Comparison of ENCODE assay signal across 36 cellular contexts in the genomic region with DNA sequence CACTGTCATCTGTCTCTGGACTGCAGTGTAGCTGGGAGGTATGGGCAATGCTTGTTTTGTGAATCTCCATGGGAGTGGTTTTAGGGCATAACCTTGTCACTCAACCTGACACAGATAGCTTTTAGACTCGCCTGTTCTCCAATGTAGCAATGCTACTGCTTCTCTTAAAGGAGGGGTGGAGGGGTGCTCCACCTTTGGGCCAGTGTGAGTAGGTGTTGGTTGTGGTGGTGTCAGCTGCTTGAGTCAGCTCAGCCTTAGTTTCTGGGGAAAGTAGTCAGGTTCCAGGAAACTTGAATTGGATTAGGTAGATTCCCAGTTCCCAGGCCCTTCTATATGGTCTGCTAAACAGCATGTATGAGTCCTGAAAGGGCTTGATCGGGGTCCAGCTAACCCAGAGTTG.
"Had no signal": no experiment of that assay in that cellular context is flagged by ENCODE, and none has a peak within 500 bp of the region (broad histone marks: within the 10 kb centered on the region; RNA-seq: fewer than 3 reads in every experiment).

No MANE protein-coding gene starts in this region.

- H3K36me3 ChIP-seq: adrenal gland, ascending aorta, brain microvascular endothelial cell, breast epithelium had no signal

- H3K9me3 ChIP-seq: adrenal gland, ascending aorta, body of pancreas, breast epithelium had no signal

- H3K4me3 Mint-ChIP-seq: activated CD4-positive, alpha-beta memory T cell treated with anti-CD3 and anti-CD28 coated beads, Interleukin-2, amount 10 ng/mL, durations not matched to agents 7 days and 5 days; activated CD4-positive, alpha-beta T cell treated with anti-CD3 and anti-CD28 coated beads for 36 hours; activated CD4-positive, alpha-beta T cell treated with anti-CD3 and anti-CD28 coated beads, Interleukin-2, amount 10 ng/mL, durations not matched to agents 7 days and 5 days; activated naive CD4-positive, alpha-beta T cell treated with anti-CD3 and anti-CD28 coated beads for 36 hours; activated naive CD8-positive, alpha-beta T cell treated with anti-CD3 and anti-CD28 coated beads for 36 hours; activated T-cell treated with anti-CD3 and anti-CD28 coated beads, Interleukin-2, amount 50 U/mL, for 4 hours; activated T-cell treated with anti-CD3 and anti-CD28 coated beads, Interleukin-2, amount 50 U/mL, for 72 hours; activated T-helper 1 cell treated with anti-CD3 and anti-CD28 coated beads, Interleukin-12 subunit alpha, Interleukin-12 subunit beta, Interleukin-2, Interleukin-4 antibody, amounts not matched to agents 30 ng/mL and 10 ng/mL and 1 ng/mL, durations not matched to agents 14 hours and 24 hours and 36 hours; activated T-helper 17 cell treated with anti-CD3 and anti-CD28 coated beads, Interleukin-2, amount 50 U/mL, for 72 hours; T-helper 1 cell treated with Interleukin-12 subunit alpha and Interleukin-12 subunit beta and Interleukin-4 antibody, amounts not matched to agents 30 μg/mL and 1 μg/mL, for 36 hours; T-helper 2 cell treated with Interferon-gamma antibody and Interleukin-4, amounts not matched to agents 5 μg/mL and 100 μg/mL, for 36 hours had no signal

- DNase-seq: activated CD4-positive, alpha-beta memory T cell treated with anti-CD3 and anti-CD28 coated beads, Interleukin-2, amount 10 ng/mL, durations not matched to agents 7 days and 5 days; activated CD4-positive, alpha-beta T cell treated with anti-CD3 and anti-CD28 coated beads for 1 hour; activated CD4-positive, alpha-beta T cell treated with anti-CD3 and anti-CD28 coated beads for 36 hours; activated CD4-positive, alpha-beta T cell treated with anti-CD3 and anti-CD28 coated beads for 48 hours; activated CD4-positive, alpha-beta T cell treated with anti-CD3 and anti-CD28 coated beads, Interleukin-2, amount 10 ng/mL, durations not matched to agents 7 days and 5 days; activated CD4-positive, alpha-beta T cell treated with anti-CD3 and anti-CD28 coated beads, Interleukin-2, amount 50 U/mL, for 48 hours; activated CD4-positive, CD25-positive, alpha-beta regulatory T cell; activated CD8-positive, alpha-beta memory T cell treated with anti-CD3 and anti-CD28 coated beads, Interleukin-2, amount 50 U/mL, for 4 hours; activated effector memory CD4-positive, alpha-beta T cell treated with anti-CD3 and anti-CD28 coated beads, Interleukin-2, amount 50 U/mL, for 16 hours; activated gamma-delta T cell treated with Interleukin-2 at 50 U/mL for 16 hours; activated naive CD4-positive, alpha-beta T cell; activated naive CD4-positive, alpha-beta T cell treated with anti-CD3 and anti-CD28 coated beads for 36 hours; activated naive CD4-positive, alpha-beta T cell treated with anti-CD3 and anti-CD28 coated beads, Interleukin-2, amount 50 U/mL, for 16 hours; activated naive CD8-positive, alpha-beta T cell treated with anti-CD3 and anti-CD28 coated beads for 36 hours; activated T-cell treated with anti-CD3 and anti-CD28 coated beads for 4 hours; activated T-cell treated with anti-CD3 and anti-CD28 coated beads, Interleukin-2, amount 50 U/mL, for 1 hour; activated T-cell treated with anti-CD3 and anti-CD28 coated beads, Interleukin-2, amount 50 U/mL, for 4 hours; activated T-cell treated with anti-CD3 and anti-CD28 coated beads, Interleukin-2, amount 50 U/mL, for 72 hours; adrenal gland; amniotic stem cell; body of pancreas; brain microvascular endothelial cell; central memory CD4-positive, alpha-beta T cell; T-helper 1 cell; T-helper 2 cell; T-helper 9 cell had no signal

- H3K4me1 Mint-ChIP-seq: activated CD4-positive, alpha-beta memory T cell treated with anti-CD3 and anti-CD28 coated beads, Interleukin-2, amount 10 ng/mL, durations not matched to agents 7 days and 5 days; activated CD4-positive, alpha-beta T cell treated with anti-CD3 and anti-CD28 coated beads for 36 hours; activated CD4-positive, alpha-beta T cell treated with anti-CD3 and anti-CD28 coated beads, Interleukin-2, amount 10 ng/mL, durations not matched to agents 7 days and 5 days; activated naive CD8-positive, alpha-beta T cell treated with anti-CD3 and anti-CD28 coated beads for 36 hours; activated T-helper 17 cell treated with anti-CD3 and anti-CD28 coated beads, Interleukin-2, amount 50 U/mL, for 72 hours had no signal

- H3K4me1 ChIP-seq: adrenal gland, ascending aorta, body of pancreas, breast epithelium had no signal

- H3K27me3 ChIP-seq: adrenal gland, ascending aorta, body of pancreas, brain microvascular endothelial cell, breast epithelium had no signal

- H3K27ac Mint-ChIP-seq: activated CD4-positive, alpha-beta memory T cell treated with anti-CD3 and anti-CD28 coated beads, Interleukin-2, amount 10 ng/mL, durations not matched to agents 7 days and 5 days; activated CD4-positive, alpha-beta T cell treated with anti-CD3 and anti-CD28 coated beads for 36 hours; activated CD4-positive, alpha-beta T cell treated with anti-CD3 and anti-CD28 coated beads, Interleukin-2, amount 10 ng/mL, durations not matched to agents 7 days and 5 days; activated naive CD4-positive, alpha-beta T cell treated with anti-CD3 and anti-CD28 coated beads for 36 hours; activated naive CD4-positive, alpha-beta T cell treated with anti-CD3 and anti-CD28 coated beads, Interleukin-2, amount 50 U/mL, for 72 hours; activated naive CD8-positive, alpha-beta T cell treated with anti-CD3 and anti-CD28 coated beads for 36 hours; activated T-cell treated with anti-CD3 and anti-CD28 coated beads, Interleukin-2, amount 50 U/mL, for 72 hours; activated T-helper 1 cell treated with anti-CD3 and anti-CD28 coated beads, Interleukin-12 subunit alpha, Interleukin-12 subunit beta, Interleukin-2, Interleukin-4 antibody, amounts not matched to agents 30 ng/mL and 10 ng/mL and 1 ng/mL, durations not matched to agents 14 hours and 24 hours and 36 hours; activated T-helper 17 cell treated with anti-CD3 and anti-CD28 coated beads, Interleukin-2, amount 50 U/mL, for 72 hours; T-helper 1 cell treated with Interleukin-12 subunit alpha and Interleukin-12 subunit beta and Interleukin-4 antibody, amounts not matched to agents 30 μg/mL and 1 μg/mL, for 36 hours; T-helper 2 cell treated with Interferon-gamma antibody and Interleukin-4, amounts not matched to agents 5 μg/mL and 100 μg/mL, for 36 hours had no signal

- H3K4me3 ChIP-seq: adrenal gland, ascending aorta, body of pancreas, breast epithelium had no signal

- H3K36me3 Mint-ChIP-seq: activated naive CD8-positive, alpha-beta T cell treated with anti-CD3 and anti-CD28 coated beads for 36 hours had no signal

- FAIRE-seq: TTC549 had no signal

- ATAC-seq: activated CD4-positive, alpha-beta T cell treated with anti-CD3 and anti-CD28 coated beads for 36 hours; activated CD4-positive, CD25-positive, alpha-beta regulatory T cell treated with anti-CD3 and anti-CD28 coated beads, Interleukin-2, amount 50 U/mL, for 24 hours; activated naive CD4-positive, alpha-beta T cell treated with anti-CD3 and anti-CD28 coated beads, Interleukin-2, amount 50 U/mL, for 72 hours; activated T-cell treated with anti-CD3 and anti-CD28 coated beads, Interleukin-2, amount 50 U/mL, for 4 hours; activated T-cell treated with anti-CD3 and anti-CD28 coated beads, Interleukin-2, amount 50 U/mL, for 72 hours; activated T-helper 17 cell treated with anti-CD3 and anti-CD28 coated beads, Interleukin-2, amount 50 U/mL, for 72 hours; body of pancreas had no signal

- H3K27me3 Mint-ChIP-seq: activated CD4-positive, alpha-beta memory T cell treated with anti-CD3 and anti-CD28 coated beads, Interleukin-2, amount 10 ng/mL, durations not matched to agents 7 days and 5 days; activated CD4-positive, alpha-beta T cell treated with anti-CD3 and anti-CD28 coated beads, Interleukin-2, amount 10 ng/mL, durations not matched to agents 7 days and 5 days; activated naive CD8-positive, alpha-beta T cell treated with anti-CD3 and anti-CD28 coated beads for 36 hours; activated T-helper 17 cell treated with anti-CD3 and anti-CD28 coated beads, Interleukin-2, amount 50 U/mL, for 72 hours had no signal

- H3K27ac ChIP-seq: adrenal gland, ascending aorta, body of pancreas, brain microvascular endothelial cell, breast epithelium, VCaP had no signal
